ENCODE assay signal across 8 cellular contexts in genomic region chrX:10618911-10619310, GRCh38. TPM values are rescaled to one million over a fixed set of nuclear protein-coding genes. Genes with fewer than 3 reads are reported as not detected.
DNase-seq lines count a peak whose midpoint lies in the region; ATAC-seq and TF ChIP-seq lines count a peak whose summit lies in the region.

No MANE protein-coding gene starts in this region.

- no peak for TF ChIP-seq CTCF in natural killer cell (IDR thresholded peaks at IDR 0.05)

- no peak overlapping the region for H3K27ac Mint-ChIP-seq in natural killer cell
- no peak overlapping the region for H3K27ac Mint-ChIP-seq in natural killer cell treated with Interleukin-12 subunit alpha and Interleukin-12 subunit beta and Interleukin-15 and Interleukin-18, amount 100 ng/mL, for 72 hours
- no peak overlapping the region for H3K27ac Mint-ChIP-seq in naive thymus-derived CD4-positive, alpha-beta T cell
- H3K27ac Mint-ChIP-seq in activated naive CD4-positive, alpha-beta T cell treated with anti-CD3 and anti-CD28 coated beads for 36 hours: no peak overlapping the region

- no peaks in the 10 kb centered on the region for H3K27me3 ChIP-seq in esophagus (ENCODE audit: control insufficient read depth in 1 of 2, insufficient read depth in 2 of 2, low read length in 2 of 2)
- no peaks in the 10 kb centered on the region for H3K27me3 ChIP-seq in naive thymus-derived CD4-positive, alpha-beta T cell (ENCODE audit: control insufficient read depth in 2 of 2, insufficient read depth in 2 of 2, low read length in 2 of 2)

- H3K36me3 Mint-ChIP-seq in natural killer cell: no peaks in the 10 kb centered on the region
- peaks cover 4% of the 10 kb centered on the region for H3K36me3 Mint-ChIP-seq in natural killer cell treated with Interleukin-12 subunit alpha and Interleukin-12 subunit beta and Interleukin-15 and Interleukin-18, amount 100 ng/mL, for 72 hours
- H3K36me3 Mint-ChIP-seq in naive thymus-derived CD4-positive, alpha-beta T cell: no peaks in the 10 kb centered on the region
- H3K36me3 Mint-ChIP-seq in activated naive CD4-positive, alpha-beta T cell treated with anti-CD3 and anti-CD28 coated beads for 36 hours (ENCODE audit: low read depth): no peaks in the 10 kb centered on the region

- H3K9me3 Mint-ChIP-seq in natural killer cell: no peaks in the 10 kb centered on the region
- H3K9me3 Mint-ChIP-seq in natural killer cell treated with Interleukin-12 subunit alpha and Interleukin-12 subunit beta and Interleukin-15 and Interleukin-18, amount 100 ng/mL, for 72 hours: no peaks in the 10 kb centered on the region
- peaks cover 0 to 5% (median 0%) of the 10 kb centered on the region in 11 donors for H3K9me3 Mint-ChIP-seq in naive thymus-derived CD4-positive, alpha-beta T cell
- no peaks in the 10 kb centered on the region for H3K9me3 Mint-ChIP-seq in activated naive CD4-positive, alpha-beta T cell treated with anti-CD3 and anti-CD28 coated beads for 36 hours

- 5 to 17% methylated on average over 11 of the region's 11 CpGs for WGBS in esophagus, 2 donors

- POLR2A ChIA-PET in naive thymus-derived CD4-positive, alpha-beta T cell (lab: Charles Lee): no interaction called here

- peaks cover 0 to 2% of the 10 kb centered on the region in 2 donors for H3K4me1 ChIP-seq in esophagus (ENCODE audit: control insufficient read depth in 2 of 2, insufficient read depth in 2 of 2, low read length in 1 of 2)
- H3K4me1 ChIP-seq in naive thymus-derived CD4-positive, alpha-beta T cell (ENCODE audit: control insufficient read depth in 2 of 2, insufficient read depth in 2 of 2, low read length in 2 of 2): no peaks in the 10 kb centered on the region

- peak overlapping the region in 1 of 2 donors; percentile 33 for H3K27ac ChIP-seq in esophagus (ENCODE audit: low read depth in 2 of 2, low read length in 1 of 2)
- H3K27ac ChIP-seq in naive thymus-derived CD4-positive, alpha-beta T cell (ENCODE audit: low read depth, low read length): no peak overlapping the region

- H3K4me3 Mint-ChIP-seq in natural killer cell: peak overlapping the region; percentile 74
- H3K4me3 Mint-ChIP-seq in natural killer cell treated with Interleukin-12 subunit alpha and Interleukin-12 subunit beta and Interleukin-15 and Interleukin-18, amount 100 ng/mL, for 72 hours: no peak overlapping the region
- H3K4me3 Mint-ChIP-seq in naive thymus-derived CD4-positive, alpha-beta T cell: peak overlapping the region in 6 of 10 donors; percentile 23 to 84 (median 61)
- H3K4me3 Mint-ChIP-seq in activated naive CD4-positive, alpha-beta T cell treated with anti-CD3 and anti-CD28 coated beads for 36 hours: no peak overlapping the region

- H3K4me1 Mint-ChIP-seq in natural killer cell: peaks cover 16 to 19% of the 10 kb centered on the region in 2 donors
- peaks cover 11 to 12% of the 10 kb centered on the region in 2 donors for H3K4me1 Mint-ChIP-seq in natural killer cell treated with Interleukin-12 subunit alpha and Interleukin-12 subunit beta and Interleukin-15 and Interleukin-18, amount 100 ng/mL, for 72 hours (ENCODE audit: low read depth in 2 of 2)
- peaks cover 4 to 18% (median 11%) of the 10 kb centered on the region in 7 donors for H3K4me1 Mint-ChIP-seq in naive thymus-derived CD4-positive, alpha-beta T cell
- peaks cover 6% of the 10 kb centered on the region for H3K4me1 Mint-ChIP-seq in activated naive CD4-positive, alpha-beta T cell treated with anti-CD3 and anti-CD28 coated beads for 36 hours (ENCODE audit: low read depth)

- H3K9me3 ChIP-seq in esophagus (ENCODE audit: control insufficient read depth in 2 of 2, insufficient read depth in 1 of 2, low read depth in 1 of 2, low read length in 1 of 2): no peaks in the 10 kb centered on the region
- H3K9me3 ChIP-seq in naive thymus-derived CD4-positive, alpha-beta T cell (ENCODE audit: control insufficient read depth in 2 of 3, low read length in 3 of 3): no peaks in the 10 kb centered on the region

- H3K27me3 Mint-ChIP-seq in natural killer cell (ENCODE audit: low read depth in 2 of 2): peaks cover 19 to 58% of the 10 kb centered on the region in 2 donors
- H3K27me3 Mint-ChIP-seq in natural killer cell treated with Interleukin-12 subunit alpha and Interleukin-12 subunit beta and Interleukin-15 and Interleukin-18, amount 100 ng/mL, for 72 hours: peaks cover 24 to 36% of the 10 kb centered on the region in 2 donors
- peaks cover 24 to 41% (median 29%) of the 10 kb centered on the region in 5 donors for H3K27me3 Mint-ChIP-seq in naive thymus-derived CD4-positive, alpha-beta T cell
- H3K27me3 Mint-ChIP-seq in activated naive CD4-positive, alpha-beta T cell treated with anti-CD3 and anti-CD28 coated beads for 36 hours (ENCODE audit: low read depth): peaks cover 32% of the 10 kb centered on the region

- peak overlapping the region; percentile 49 to 50 for H3K4me3 ChIP-seq in esophagus (ENCODE audit: low read depth in 1 of 2, low read length in 2 of 2)
- no peak overlapping the region for H3K4me3 ChIP-seq in naive thymus-derived CD4-positive, alpha-beta T cell (ENCODE audit: low read length)

- H3K36me3 ChIP-seq in esophagus (ENCODE audit: control insufficient read depth in 2 of 2, insufficient read depth in 2 of 2, low read length in 1 of 2): no peaks in the 10 kb centered on the region
- H3K36me3 ChIP-seq in naive thymus-derived CD4-positive, alpha-beta T cell (ENCODE audit: control insufficient read depth in 2 of 3, insufficient read depth in 3 of 3, low read length in 3 of 3): no peaks in the 10 kb centered on the region

- DNase-seq in natural killer cell (no peak), DMS53 treated with DMSO at 0.1 percent for 48 hours (lab: John Stamatoyannopoulos, UW; ENCODE audit: unreplicated experiment) (no peak)
- DNase-seq in natural killer cell treated with Interleukin-12 subunit alpha and Interleukin-12 subunit beta and Interleukin-15 and Interleukin-18, amount 100 ng/mL, for 72 hours (ENCODE audit: low spot score): no peak
- DNase-seq in naive thymus-derived CD4-positive, alpha-beta T cell: no peak
- no peak for DNase-seq in activated naive CD4-positive, alpha-beta T cell treated with anti-CD3 and anti-CD28 coated beads for 36 hours

- CTCF ChIA-PET in naive thymus-derived CD4-positive, alpha-beta T cell (lab: Charles Lee): no interaction called here
- CTCF ChIA-PET in activated naive CD4-positive, alpha-beta T cell treated with anti-CD3 and anti-CD28 coated beads for 36 hours (lab: Charles Lee): no interaction called here

- ATAC-seq in natural killer cell (no peak), GM19324 (IDR thresholded peaks at IDR 0.05; ENCODE audit: low FRiP score, unreplicated experiment) (no peak)
- ATAC-seq in natural killer cell treated with Interleukin-12 subunit alpha and Interleukin-12 subunit beta and Interleukin-15 and Interleukin-18, amount 100 ng/mL, for 72 hours: no peak
- no peak for ATAC-seq in naive thymus-derived CD4-positive, alpha-beta T cell
- ATAC-seq in activated CD4-positive, CD25-positive, alpha-beta regulatory T cell treated with anti-CD3 and anti-CD28 coated beads, Interleukin-2, amount 50 U/mL, for 24 hours: no peak

- intact Hi-C loops in natural killer cell (cut with micrococcal nuclease): loop anchor here (5.0 kb wide), 1 partner anchor 432 kb away; no protein-coding TSS in a partner anchor
- intact Hi-C loops in naive thymus-derived CD4-positive, alpha-beta T cell (cut with micrococcal nuclease): loop anchor here in 1 of 2 donors (5.0 kb wide), 1 partner anchor 432 kb away; no protein-coding TSS in a partner anchor
- intact Hi-C loops in activated naive CD4-positive, alpha-beta T cell treated with anti-CD3 and anti-CD28 coated beads for 36 hours (cut with micrococcal nuclease): loop anchor here (5.0 kb wide), 2 partner anchors 103 to 518 kb away; no protein-coding TSS in a partner anchor

RNA-seq across cellular contexts. Expression of gene MID1, which starts 1.5 kb away (rescaled TPM):
- not detected for total RNA-seq in natural killer cell
- total RNA-seq in natural killer cell treated with Interleukin-12 subunit alpha and Interleukin-12 subunit beta and Interleukin-15 and Interleukin-18, amount 100 ng/mL, for 72 hours: under 1 TPM in 1 of 2 donors, not detected in 1; 0.36 TPM
- polyA plus RNA-seq in esophagus: 1 to 10 TPM; 4.6 to 4.7 TPM
- total RNA-seq in naive thymus-derived CD4-positive, alpha-beta T cell: under 1 TPM in 4 of 5 experiments, not detected in 1; 0.19 to 0.27 (median 0.23) TPM
- polyA plus RNA-seq in naive thymus-derived CD4-positive, alpha-beta T cell: under 1 TPM in 1 of 2 donors, not detected in 1; 0.12 TPM
- total RNA-seq in activated naive CD4-positive, alpha-beta T cell treated with anti-CD3 and anti-CD28 coated beads for 36 hours: 1 to 10 TPM in 1 of 2 experiments, under 1 TPM in 1; 0.95 to 1.2 TPM

Comparison
In these comparisons a context has a peak if more than half of its experiments do, and no peak if none do; other contexts are left out.
1. H3K4me3 Mint-ChIP-seq: peak in natural killer cell (single experiment) and naive thymus-derived CD4-positive, alpha-beta T cell (6 of 10); none in natural killer cell treated with Interleukin-12 subunit alpha and Interleukin-12 subunit beta and Interleukin-15 and Interleukin-18, amount 100 ng/mL, for 72 hours (single experiment) and activated naive CD4-positive, alpha-beta T cell treated with anti-CD3 and anti-CD28 coated beads for 36 hours (single experiment).